ENCODE assay signal across 1 cellular context in the genomic region with DNA sequence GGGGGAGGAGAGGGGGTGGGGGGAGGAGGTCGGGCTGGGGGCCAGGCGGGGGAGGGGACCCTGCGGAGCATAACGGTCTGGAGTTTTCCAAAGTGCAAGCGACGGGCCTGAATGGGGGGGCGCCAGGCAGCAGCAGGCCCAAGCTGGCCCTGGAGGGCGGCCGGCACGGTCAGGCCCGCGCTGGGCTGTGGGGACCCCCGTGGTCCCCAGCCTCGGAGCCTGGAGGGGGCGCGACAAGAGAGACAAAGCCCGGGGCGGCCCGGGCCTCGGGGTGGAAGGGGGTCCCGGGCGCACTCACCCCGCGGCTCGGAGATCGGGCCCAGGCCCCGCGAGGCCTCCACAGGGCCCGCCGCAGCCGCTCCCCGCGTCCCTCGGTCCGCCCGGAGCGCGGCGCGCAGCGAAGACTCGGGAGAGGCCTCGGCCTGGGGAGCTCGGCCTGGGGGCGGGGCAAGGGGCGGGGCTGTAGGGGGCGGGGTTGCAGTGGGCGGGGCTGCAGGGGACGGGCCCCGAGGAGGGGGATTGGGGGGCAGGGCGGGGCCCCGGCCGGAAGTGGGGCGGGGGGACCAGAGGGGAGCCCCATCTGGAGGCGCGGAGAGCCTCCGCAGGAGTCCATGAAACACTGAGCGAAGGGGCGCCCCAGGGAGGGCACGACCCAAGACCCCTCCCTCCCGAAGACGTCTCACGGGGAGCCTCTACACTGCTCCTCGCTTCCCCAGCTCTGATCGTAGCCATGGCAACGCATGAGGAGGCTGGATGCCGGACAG.
TF ChIP-seq lines count a peak whose summit lies in the region.

No MANE protein-coding gene starts in this region.

TF ChIP-seq in GM12878, 131 proteins besides CTCF, POLR2A, EP300 and RAD21 (continued from another document):
- TF ChIP-seq, protein P1, sequence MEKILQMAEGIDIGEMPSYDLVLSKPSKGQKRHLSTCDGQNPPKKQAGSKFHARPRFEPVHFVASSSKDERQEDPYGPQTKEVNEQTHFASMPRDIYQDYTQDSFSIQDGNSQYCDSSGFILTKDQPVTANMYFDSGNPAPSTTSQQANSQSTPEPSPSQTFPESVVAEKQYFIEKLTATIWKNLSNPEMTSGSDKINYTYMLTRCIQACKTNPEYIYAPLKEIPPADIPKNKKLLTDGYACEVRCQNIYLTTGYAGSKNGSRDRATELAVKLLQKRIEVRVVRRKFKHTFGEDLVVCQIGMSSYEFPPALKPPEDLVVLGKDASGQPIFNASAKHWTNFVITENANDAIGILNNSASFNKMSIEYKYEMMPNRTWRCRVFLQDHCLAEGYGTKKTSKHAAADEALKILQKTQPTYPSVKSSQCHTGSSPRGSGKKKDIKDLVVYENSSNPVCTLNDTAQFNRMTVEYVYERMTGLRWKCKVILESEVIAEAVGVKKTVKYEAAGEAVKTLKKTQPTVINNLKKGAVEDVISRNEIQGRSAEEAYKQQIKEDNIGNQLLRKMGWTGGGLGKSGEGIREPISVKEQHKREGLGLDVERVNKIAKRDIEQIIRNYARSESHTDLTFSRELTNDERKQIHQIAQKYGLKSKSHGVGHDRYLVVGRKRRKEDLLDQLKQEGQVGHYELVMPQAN (conservative IDR thresholded peaks at IDR 0.05): peak; percentile 29; the same call in 1 of the 2 replicates
- TF ChIP-seq MXI1 (IDR thresholded peaks at IDR 0.05; ENCODE audit: low read depth, low read length) (no peak), IKZF1 (conservative IDR thresholded peaks at IDR 0.05) (peak; percentile 60), GATAD2B (conservative IDR thresholded peaks at IDR 0.05; ENCODE audit: low read depth) (peak; percentile 71; the same call in 1 of the 2 replicates), BMI1 (IDR thresholded peaks at IDR 0.05; ENCODE audit: borderline replicate concordance) (peak; percentile 92), RFX5 (IDR thresholded peaks at IDR 0.05; ENCODE audit: low read depth, low read length) (0 out of 2 replicates have a peak, but pooled peaks have one; percentile 31), SIN3A (IDR thresholded peaks at IDR 0.05; ENCODE audit: low read depth, low read length) (0 out of 2 replicates have a peak, but pooled peaks have one; percentile 45), SMARCA5 (IDR thresholded peaks at IDR 0.05) (peak; percentile 35; the same call in 1 of the 2 replicates), SUPT20H (IDR thresholded peaks at IDR 0.05; ENCODE audit: borderline replicate concordance, control insufficient read depth, low read depth, low read length) (no peak), EED (IDR thresholded peaks at IDR 0.05; ENCODE audit: low read depth) (no peak), BHLHE40 (IDR thresholded peaks at IDR 0.05; ENCODE audit: borderline replicate concordance in 1 of 2, low read depth in 2 of 2, low read length in 1 of 2) (no peak), SRF (IDR thresholded peaks at IDR 0.05; ENCODE audit: low read depth in 2 of 2, low read length in 2 of 2) (no peak)
- TF ChIP-seq, protein P2, sequence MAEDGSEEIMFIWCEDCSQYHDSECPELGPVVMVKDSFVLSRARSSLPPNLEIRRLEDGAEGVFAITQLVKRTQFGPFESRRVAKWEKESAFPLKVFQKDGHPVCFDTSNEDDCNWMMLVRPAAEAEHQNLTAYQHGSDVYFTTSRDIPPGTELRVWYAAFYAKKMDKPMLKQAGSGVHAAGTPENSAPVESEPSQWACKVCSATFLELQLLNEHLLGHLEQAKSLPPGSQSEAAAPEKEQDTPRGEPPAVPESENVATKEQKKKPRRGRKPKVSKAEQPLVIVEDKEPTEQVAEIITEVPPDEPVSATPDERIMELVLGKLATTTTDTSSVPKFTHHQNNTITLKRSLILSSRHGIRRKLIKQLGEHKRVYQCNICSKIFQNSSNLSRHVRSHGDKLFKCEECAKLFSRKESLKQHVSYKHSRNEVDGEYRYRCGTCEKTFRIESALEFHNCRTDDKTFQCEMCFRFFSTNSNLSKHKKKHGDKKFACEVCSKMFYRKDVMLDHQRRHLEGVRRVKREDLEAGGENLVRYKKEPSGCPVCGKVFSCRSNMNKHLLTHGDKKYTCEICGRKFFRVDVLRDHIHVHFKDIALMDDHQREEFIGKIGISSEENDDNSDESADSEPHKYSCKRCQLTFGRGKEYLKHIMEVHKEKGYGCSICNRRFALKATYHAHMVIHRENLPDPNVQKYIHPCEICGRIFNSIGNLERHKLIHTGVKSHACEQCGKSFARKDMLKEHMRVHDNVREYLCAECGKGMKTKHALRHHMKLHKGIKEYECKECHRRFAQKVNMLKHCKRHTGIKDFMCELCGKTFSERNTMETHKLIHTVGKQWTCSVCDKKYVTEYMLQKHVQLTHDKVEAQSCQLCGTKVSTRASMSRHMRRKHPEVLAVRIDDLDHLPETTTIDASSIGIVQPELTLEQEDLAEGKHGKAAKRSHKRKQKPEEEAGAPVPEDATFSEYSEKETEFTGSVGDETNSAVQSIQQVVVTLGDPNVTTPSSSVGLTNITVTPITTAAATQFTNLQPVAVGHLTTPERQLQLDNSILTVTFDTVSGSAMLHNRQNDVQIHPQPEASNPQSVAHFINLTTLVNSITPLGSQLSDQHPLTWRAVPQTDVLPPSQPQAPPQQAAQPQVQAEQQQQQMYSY (CRISPR knock-in tag; IDR thresholded peaks at IDR 0.05): no peak
TF ChIP-seq in GM12878: peak in this region for 9.
